ENCODE assay signal across 9 cellular contexts in genomic region chr17:7854851-7855642, GRCh38. TPM values are rescaled to one million over a fixed set of nuclear protein-coding genes. Genes with fewer than 3 reads are reported as not detected.
DNase-seq lines count a peak whose midpoint lies in the region; ATAC-seq and TF ChIP-seq lines count a peak whose summit lies in the region.
"Had no signal": no experiment of that assay in that cellular context is flagged by ENCODE, and none has a peak within 500 bp of the region (broad histone marks: within the 10 kb centered on the region; RNA-seq: fewer than 3 reads in every experiment).

TSS of gene TMEM88 (plus strand) at chr17:7855066. CDS start at chr17:7855075, 9 bp downstream.

- peak; percentile 13; the same call in 1 of the 2 replicates for TF ChIP-seq POLR2A in Raji (IDR thresholded peaks at IDR 0.05; ENCODE audit: insufficient read depth, low read depth, low read length)

- no peak for ATAC-seq in HG03520 (IDR thresholded peaks at IDR 0.05; ENCODE audit: unreplicated experiment)
- ATAC-seq in HG03025 (IDR thresholded peaks at IDR 0.05; ENCODE audit: low FRiP score, unreplicated experiment), result no peak

- H3K27me3 Mint-ChIP-seq in CD4-positive, alpha-beta memory T cell, result no peaks in the 10 kb centered on the region

- H3K4me3 Mint-ChIP-seq in CD4-positive, alpha-beta memory T cell, result no peak within 1 kb of the TSS

- H2AFZ ChIP-seq in fibroblast of lung (ENCODE audit: low read length) (no peak within 1 kb of the TSS), neuronal stem cell (ENCODE audit: low read length) (peak within 1 kb of the TSS; percentile 93)

- peak within 1 kb of the TSS; percentile 100 for H2AK5ac ChIP-seq in neuronal stem cell (ENCODE audit: low read depth, low read length)

- H3K4me1 Mint-ChIP-seq in CD4-positive, alpha-beta memory T cell, result peaks cover 15 to 23% (median 22%) of the 10 kb centered on the region in 4 donors

- intact Hi-C loops in CD4-positive, alpha-beta memory T cell (cut with micrococcal nuclease), result loop anchor here (5.0 kb wide), 1 partner anchor 283 kb away; no protein-coding TSS in a partner anchor

- no peaks in the 10 kb centered on the region for H4K20me1 ChIP-seq in fibroblast of lung (ENCODE audit: control insufficient read depth, extremely low read depth, insufficient read depth, low read length)

- peak within 1 kb of the TSS; percentile 92 for H2BK5ac ChIP-seq in neuronal stem cell (ENCODE audit: low read length)

- peaks cover 5 to 23% of the 10 kb centered on the region in 2 donors for H3K36me3 Mint-ChIP-seq in CD4-positive, alpha-beta memory T cell

- peak within 1 kb of the TSS; percentile 100 for H3K18ac ChIP-seq in neuronal stem cell (ENCODE audit: low read length)

- H3K27ac Mint-ChIP-seq in CD4-positive, alpha-beta memory T cell, result peak within 1 kb of the TSS in 4 of 7 donors; percentile 35 to 80 (median 76)

- H3K4ac ChIP-seq in neuronal stem cell (ENCODE audit: low read length), result peak within 1 kb of the TSS; percentile 94

- H2BK12ac ChIP-seq in neuronal stem cell (ENCODE audit: low read length), result peak within 1 kb of the TSS; percentile 100

- no peaks in the 10 kb centered on the region for H3K9me3 Mint-ChIP-seq in CD4-positive, alpha-beta memory T cell

- H3K4me3 ChIP-seq in CD4-positive, alpha-beta memory T cell (ENCODE audit: low read length in 2 of 2), result no peak within 1 kb of the TSS
- peak within 1 kb of the TSS in 1 of 4 experiments; percentile 91 for H3K4me3 ChIP-seq in fibroblast of lung (replicated peaks in 1 of 4; ENCODE audit: control extremely low read depth in 1 of 4, insufficient read depth in 1 of 4, low read depth in 3 of 4, low read length in 4 of 4)
- peak within 1 kb of the TSS; percentile 63 to 93 for H3K4me3 ChIP-seq in neuronal stem cell (ENCODE audit: low read length in 2 of 2)

- CTCF ChIA-PET in CD4-positive, alpha-beta memory T cell (lab: Charles Lee; ENCODE audit: partially characterized antibody), result interaction anchor here (1.0 to 2.6 kb wide), 2 partner anchors 34 to 135 kb away, joined by 3 to 16 read pairs; no protein-coding TSS in a partner anchor

- peaks cover 14% of the 10 kb centered on the region for H3K79me2 ChIP-seq in fibroblast of lung (ENCODE audit: control insufficient read depth, insufficient read depth, low read length)

- H3K79me1 ChIP-seq in neuronal stem cell (ENCODE audit: low read depth, low read length), result peaks cover 8% of the 10 kb centered on the region

- H4K8ac ChIP-seq in neuronal stem cell (ENCODE audit: low read depth, low read length), result peak within 1 kb of the TSS; percentile 92

- H4K91ac ChIP-seq in neuronal stem cell (ENCODE audit: low read depth, low read length, poor library complexity), result peak within 1 kb of the TSS; percentile 82

- peak in 1 of 5 donors; percentile 61 for DNase-seq in CD4-positive, alpha-beta memory T cell
- no peak for DNase-seq in fibroblast of lung (ENCODE audit: low read depth in 2 of 2)
- DNase-seq in neuronal stem cell (ENCODE audit: low spot score), result peak; percentile 83
- DNase-seq in NCI-H187 (lab: John Stamatoyannopoulos, UW), result no peak
- DNase-seq in SKM-1 (lab: John Stamatoyannopoulos, UW; ENCODE audit: unreplicated experiment), result no peak
- DNase-seq: amygdala had no signal

- WGBS in neuronal stem cell (ENCODE audit: extremely low coverage in 2 of 2, insufficient read length in 2 of 2, insufficient replicate concordance in 1 of 2), 2 donors, result no CpG with 5 or more reads among the region's 54 CpGs

- H3K4me1 ChIP-seq in CD4-positive, alpha-beta memory T cell (ENCODE audit: insufficient read depth, low read length), result peaks cover 45% of the 10 kb centered on the region
- peaks cover 21% of the 10 kb centered on the region for H3K4me1 ChIP-seq in fibroblast of lung (ENCODE audit: control insufficient read depth, extremely low read depth, insufficient read depth, low read length)
- H3K4me1 ChIP-seq in neuronal stem cell (ENCODE audit: control insufficient read depth in 2 of 2, insufficient read depth in 1 of 2, low read depth in 1 of 2, low read length in 2 of 2), result peaks cover 32 to 39% of the 10 kb centered on the region in 2 donors

- H2BK120ac ChIP-seq in neuronal stem cell (ENCODE audit: low read depth, low read length), result peak within 1 kb of the TSS; percentile 95

- H3K9me3 ChIP-seq in CD4-positive, alpha-beta memory T cell (ENCODE audit: control insufficient read depth in 1 of 2, low read length in 2 of 2), result no peaks in the 10 kb centered on the region
- H3K9me3 ChIP-seq in fibroblast of lung (ENCODE audit: control insufficient read depth, insufficient read depth, low read depth, low read length), result no peaks in the 10 kb centered on the region
- no peaks in the 10 kb centered on the region for H3K9me3 ChIP-seq in neuronal stem cell (replicated peaks in 1 of 2; ENCODE audit: control insufficient read depth in 2 of 2, insufficient read depth in 1 of 2, low read depth in 1 of 2, low read length in 2 of 2)

- H3K36me3 ChIP-seq in CD4-positive, alpha-beta memory T cell (ENCODE audit: insufficient read depth, low read length), result peaks cover 10% of the 10 kb centered on the region
- peaks cover 33% of the 10 kb centered on the region for H3K36me3 ChIP-seq in fibroblast of lung (ENCODE audit: control insufficient read depth, insufficient read depth, low read length)
- peaks cover 29 to 65% of the 10 kb centered on the region in 2 donors for H3K36me3 ChIP-seq in neuronal stem cell (replicated peaks in 1 of 2; ENCODE audit: control insufficient read depth in 2 of 2, insufficient read depth in 2 of 2, low read length in 2 of 2)

- H3K27ac ChIP-seq in CD4-positive, alpha-beta memory T cell (ENCODE audit: low read depth, low read length), result no peak within 1 kb of the TSS
- H3K27ac ChIP-seq in fibroblast of lung (ENCODE audit: insufficient read depth, low read length), result peak within 1 kb of the TSS; percentile 92
- peak within 1 kb of the TSS; percentile 80 for H3K27ac ChIP-seq in neuronal stem cell (replicated peaks; ENCODE audit: low read length)

- peak within 1 kb of the TSS; percentile 84 for H3K4me2 ChIP-seq in fibroblast of lung (ENCODE audit: extremely low read depth, insufficient read depth, low read length)
- peak within 1 kb of the TSS; percentile 100 for H3K4me2 ChIP-seq in neuronal stem cell (ENCODE audit: insufficient read depth, low read length, poor library complexity, severe bottlenecking)

- peak within 1 kb of the TSS; percentile 92 for H3K14ac ChIP-seq in neuronal stem cell (ENCODE audit: low read length)

- no peak within 1 kb of the TSS for H3K9ac ChIP-seq in fibroblast of lung (ENCODE audit: insufficient read depth, low read length)
- H3K9ac ChIP-seq in neuronal stem cell (ENCODE audit: low read depth, low read length, poor library complexity), result peak within 1 kb of the TSS; percentile 98

- peak within 1 kb of the TSS; percentile 100 for H2BK15ac ChIP-seq in neuronal stem cell (ENCODE audit: low read length)

- POLR2A ChIA-PET in CD4-positive, alpha-beta memory T cell (lab: Charles Lee; ENCODE audit: partially characterized antibody), result interaction anchor here (1.4 to 5.1 kb wide), 4 partner anchors 9 to 61 kb away, joined by 3 to 45 read pairs (median 34); partner anchors contain the start of gene RNF227

- H3K23ac ChIP-seq in neuronal stem cell (ENCODE audit: low read depth, low read length, poor library complexity), result peak within 1 kb of the TSS; percentile 99

- no peaks in the 10 kb centered on the region for H3K27me3 ChIP-seq in CD4-positive, alpha-beta memory T cell (ENCODE audit: insufficient read depth, low read length)
- H3K27me3 ChIP-seq in fibroblast of lung (ENCODE audit: control insufficient read depth, insufficient read depth, low read length) (no peaks in the 10 kb centered on the region), neuronal stem cell (ENCODE audit: control insufficient read depth in 3 of 3, insufficient read depth in 3 of 3, low read depth in 1 of 3, low read length in 3 of 3) (peaks cover 0 to 9% (median 0%) of the 10 kb centered on the region in 3 experiments)

- TF ChIP-seq CTCF in fibroblast of lung (conservative IDR thresholded peaks at IDR 0.05 in 1 of 2, IDR thresholded peaks at IDR 0.05 in 1 of 2; ENCODE audit: low read depth in 1 of 2, low read length in 2 of 2), result no peak

RNA-seq across cellular contexts. Expression of gene TMEM88, which starts in this region (rescaled TPM):
- total RNA-seq in CD4-positive, alpha-beta memory T cell, result 1 to 10 TPM; 6.2 to 7.9 TPM
- not detected for polyA plus RNA-seq in CD4-positive, alpha-beta memory T cell
- total RNA-seq in fibroblast of lung, result 0.17 TPM in 1 of 2 replicates, not detected in the other
- polyA plus RNA-seq in fibroblast of lung, result 0.07 TPM in 1 of 2 replicates, not detected in the other
- 0.21 and 0.41 TPM in 2 replicates for polyA plus RNA-seq in fibroblast of lung (2012)
- polyA minus RNA-seq in fibroblast of lung (ENCODE audit: low replicate concordance), result 0.51 TPM in 1 of 2 replicates, not detected in the other
- polyA plus RNA-seq in neuronal stem cell (2013, experiment 1 of 2), result 132 TPM
- 128 TPM for polyA plus RNA-seq in neuronal stem cell (2013, experiment 2 of 2)

Comparison
In these comparisons a context has a peak if more than half of its experiments do, and no peak if none do; other contexts are left out.
1. H3K4me3 ChIP-seq: peak in neuronal stem cell (2 of 2); none in CD4-positive, alpha-beta memory T cell (0 of 2).